1 cellular context compared by ENCODE assay signal in genomic region chr1:6500446-6501406, GRCh38.
TF ChIP-seq lines count a peak whose summit lies in the region.

No MANE protein-coding gene starts in this region.

TF ChIP-seq in H1, 55 proteins besides CTCF, POLR2A, EP300 and RAD21:
- TF ChIP-seq SRF (IDR thresholded peaks at IDR 0.05; ENCODE audit: low read depth, low read length) (no peak), ATF3 (IDR thresholded peaks at IDR 0.05; ENCODE audit: insufficient read depth, low read depth, low read length) (no peak), CREB1 (IDR thresholded peaks at IDR 0.05) (no peak), PHF8 (conservative IDR thresholded peaks at IDR 0.05; ENCODE audit: low read depth, low read length) (no peak), SUZ12 (IDR thresholded peaks at IDR 0.05; ENCODE audit: low read length) (no peak), SP2 (IDR thresholded peaks at IDR 0.05; ENCODE audit: low read length) (no peak), SIX5 (IDR thresholded peaks at IDR 0.05; ENCODE audit: low read depth, low read length) (no peak), ATF2 (IDR thresholded peaks at IDR 0.05; ENCODE audit: low read length) (no peak), TAF7 (optimal IDR thresholded peaks at IDR 0.05; ENCODE audit: borderline replicate concordance, low read depth, low read length) (no peak), CBX8 (IDR thresholded peaks at IDR 0.05; ENCODE audit: borderline replicate concordance, low read depth, low read length) (no peak)
